Comparison of ENCODE assay signal across 4 cellular contexts in the genomic region with DNA sequence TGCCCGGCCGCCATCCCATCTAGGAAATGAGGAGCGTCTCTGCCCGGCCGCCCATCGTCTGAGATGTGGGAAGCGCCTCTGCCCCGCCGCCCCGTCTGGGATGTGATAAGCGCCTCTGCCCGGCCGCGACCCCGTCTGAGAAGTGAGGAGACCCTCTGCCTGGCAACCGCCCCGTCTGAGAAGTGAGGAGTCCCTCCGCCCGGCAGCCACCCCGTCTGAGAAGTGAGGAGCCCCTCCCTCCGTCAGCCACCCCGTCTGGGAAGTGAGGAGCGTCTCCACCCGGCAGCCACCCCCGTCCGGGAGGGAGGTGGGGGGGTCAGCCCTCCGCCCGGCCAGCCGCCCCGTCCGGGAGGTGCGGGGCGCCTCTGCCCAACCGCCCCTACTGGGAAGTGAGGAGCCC. TPM values are rescaled to one million over a fixed set of nuclear protein-coding genes. Genes with fewer than 3 reads are reported as not detected.
"Had no signal": no experiment of that assay in that cellular context is flagged by ENCODE, and none has a peak within 500 bp of the region (broad histone marks: within the 10 kb centered on the region; RNA-seq: fewer than 3 reads in every experiment).

No MANE protein-coding gene starts in this region.

RNA-seq across cellular contexts. Expression of a gene that starts 17.2 kb away (rescaled TPM):
- total RNA-seq: H1 had no signal

RNA-seq across cellular contexts. Expression of a gene that starts 33.3 kb away (rescaled TPM):
- total RNA-seq: H4 had no signal

RNA-seq across cellular contexts. Expression of a gene that starts 33.8 kb away (rescaled TPM):
- total RNA-seq: GM23338, H9 had no signal
- polyA plus RNA-seq: GM23338 had no signal
